In genomic region chr10:73494877-73495225, GRCh38 we compare ENCODE assay signal across 8 cellular contexts. TPM values are rescaled to one million over a fixed set of nuclear protein-coding genes. Genes with fewer than 3 reads are reported as not detected.
DNase-seq lines count a peak whose midpoint lies in the region; ATAC-seq and TF ChIP-seq lines count a peak whose summit lies in the region.

No MANE protein-coding gene starts in this region.

- H3K79me1 ChIP-seq in trophoblast cell (ENCODE audit: low read length), result peaks cover 6% of the 10 kb centered on the region

- WGBS in esophagus squamous epithelium, 2 donors, result 0% methylated on average over 2 of the region's 2 CpGs
- no CpG with 5 or more reads among the region's 2 CpGs for WGBS in trophoblast cell (ENCODE audit: extremely low coverage, insufficient coverage, insufficient read length)

- no peaks in the 10 kb centered on the region for H3K9me3 ChIP-seq in DND-41 (ENCODE audit: insufficient read depth, low read length, severe bottlenecking)
- no peaks in the 10 kb centered on the region for H3K9me3 ChIP-seq in RWPE2 (ENCODE audit: severe bottlenecking)
- H3K9me3 ChIP-seq in esophagus squamous epithelium, result no peaks in the 10 kb centered on the region
- H3K9me3 ChIP-seq in trophoblast cell (ENCODE audit: insufficient read depth, low read depth, low read length), result no peaks in the 10 kb centered on the region

- ATAC-seq in DND-41 (ENCODE audit: insufficient read depth, low read depth), result no peak
- ATAC-seq in RWPE2 (ENCODE audit: low read depth), result no peak
- ATAC-seq in HG03460 (IDR thresholded peaks at IDR 0.05; ENCODE audit: unreplicated experiment), result no peak
- ATAC-seq in GM19023 (IDR thresholded peaks at IDR 0.05; ENCODE audit: unreplicated experiment), result no peak

- H3K27me3 ChIP-seq in DND-41 (ENCODE audit: insufficient read depth, low read length, poor library complexity) (no peaks in the 10 kb centered on the region), RWPE2 (ENCODE audit: insufficient read depth, poor library complexity, severe bottlenecking) (no peaks in the 10 kb centered on the region), esophagus squamous epithelium (no peaks in the 10 kb centered on the region), trophoblast cell (ENCODE audit: insufficient read depth, low read length) (no peaks in the 10 kb centered on the region)

- no peak for TF ChIP-seq POLR2A in esophagus squamous epithelium (IDR thresholded peaks at IDR 0.05)

- H2BK12ac ChIP-seq in trophoblast cell (ENCODE audit: low read length), result no peak overlapping the region

- H3K9ac ChIP-seq in DND-41 (ENCODE audit: low read depth, low read length), result peak overlapping the region; percentile 88
- H3K9ac ChIP-seq in trophoblast cell (ENCODE audit: low read length), result peak overlapping the region; percentile 99

- H4K8ac ChIP-seq in trophoblast cell (ENCODE audit: low read depth, low read length), result peak overlapping the region; percentile 99

- H2AFZ ChIP-seq in DND-41 (ENCODE audit: low read depth, low read length) (peak overlapping the region; percentile 84), trophoblast cell (ENCODE audit: insufficient read depth, low read length, poor library complexity) (no peak overlapping the region)

- peak overlapping the region; percentile 85 for H2BK120ac ChIP-seq in trophoblast cell (ENCODE audit: insufficient read depth, low read length, poor library complexity)

- H3K4me2 ChIP-seq in DND-41 (ENCODE audit: insufficient read depth, low read length) (peak overlapping the region; percentile 77), trophoblast cell (ENCODE audit: low read length) (peak overlapping the region; percentile 96)

- peak overlapping the region; percentile 2 for H3K23ac ChIP-seq in trophoblast cell (ENCODE audit: low read length)

- H3K79me2 ChIP-seq in DND-41 (ENCODE audit: insufficient read depth, low read length), result peaks cover 69% of the 10 kb centered on the region
- H3K79me2 ChIP-seq in trophoblast cell (ENCODE audit: control insufficient read depth, insufficient read depth, low read length, poor library complexity), result peaks cover 3% of the 10 kb centered on the region

- H3K4ac ChIP-seq in trophoblast cell (ENCODE audit: low read depth, low read length), result no peak overlapping the region

- H3K27ac ChIP-seq in DND-41 (ENCODE audit: low read length), result peak overlapping the region; percentile 84
- H3K27ac ChIP-seq in RWPE2 (ENCODE audit: poor library complexity, severe bottlenecking), result peak overlapping the region; percentile 83
- H3K27ac ChIP-seq in esophagus squamous epithelium, result peak overlapping the region; percentile 93 to 99 (median 97)
- peak overlapping the region; percentile 96 for H3K27ac ChIP-seq in trophoblast cell (ENCODE audit: low read depth, low read length)

- no peak overlapping the region for H3K14ac ChIP-seq in trophoblast cell (ENCODE audit: low read length)

- peak overlapping the region; percentile 93 for H2BK5ac ChIP-seq in trophoblast cell (ENCODE audit: low read depth, low read length, poor library complexity)

- no peak overlapping the region for H3K18ac ChIP-seq in trophoblast cell (ENCODE audit: low read length)

- H3K4me1 ChIP-seq in DND-41 (ENCODE audit: insufficient read depth, low read length) (peaks cover 37% of the 10 kb centered on the region), RWPE2 (ENCODE audit: insufficient read depth, poor library complexity, severe bottlenecking) (peaks cover 21% of the 10 kb centered on the region), esophagus squamous epithelium (peaks cover 17 to 61% (median 19%) of the 10 kb centered on the region in 3 donors), trophoblast cell (ENCODE audit: control insufficient read depth in 1 of 2, insufficient read depth in 2 of 2, low read length in 2 of 2) (peaks cover 0 to 5% of the 10 kb centered on the region in 2 experiments)

- DNase-seq in DND-41 (no peak), RWPE2 (ENCODE audit: low spot score) (no peak), esophagus squamous epithelium (lab: John Stamatoyannopoulos, UW) (no peak), trophoblast cell (peak in 1 of 2 donors; percentile 31), NCI-H510A (lab: John Stamatoyannopoulos, UW) (no peak)
- DNase-seq in stimulated activated CD4-positive, alpha-beta T cell treated with anti-CD3 and anti-CD28 coated beads, Interleukin-4, amount 100 ng/mL, for 1 hour, result no peak

- H4K91ac ChIP-seq in trophoblast cell (ENCODE audit: low read depth, low read length), result peak overlapping the region; percentile 99

- no peak overlapping the region for H2AK5ac ChIP-seq in trophoblast cell (ENCODE audit: low read length)

- no peak for TF ChIP-seq CTCF in DND-41 (IDR thresholded peaks at IDR 0.05; ENCODE audit: borderline replicate concordance, extremely low read depth, low read length, poor library complexity, severe bottlenecking)
- no peak for TF ChIP-seq CTCF in RWPE2 (IDR thresholded peaks at IDR 0.05; ENCODE audit: poor library complexity, severe bottlenecking)
- TF ChIP-seq CTCF in esophagus squamous epithelium (IDR thresholded peaks at IDR 0.05), result no peak

- peaks cover 5% of the 10 kb centered on the region; the same call in 1 of the 2 replicates for H4K20me1 ChIP-seq in DND-41 (ENCODE audit: insufficient read depth, low read length)

- peaks cover 3% of the 10 kb centered on the region; the same call in 1 of the 2 replicates for H3K36me3 ChIP-seq in DND-41 (ENCODE audit: insufficient read depth, low read length)
- H3K36me3 ChIP-seq in RWPE2 (ENCODE audit: low read depth), result peaks cover 4% of the 10 kb centered on the region; the same call in 1 of the 2 replicates
- H3K36me3 ChIP-seq in esophagus squamous epithelium, result peaks cover 0 to 31% (median 0%) of the 10 kb centered on the region in 3 donors
- H3K36me3 ChIP-seq in trophoblast cell (ENCODE audit: control insufficient read depth in 1 of 2, insufficient read depth in 2 of 2, low read length in 2 of 2), result peaks cover 6 to 7% of the 10 kb centered on the region in 2 experiments

- H4K12ac ChIP-seq in trophoblast cell (ENCODE audit: low read depth, low read length), result no peak overlapping the region

- H3K4me3 ChIP-seq in DND-41 (ENCODE audit: low read depth in 1 of 2, low read length in 2 of 2), result peak overlapping the region; percentile 95 to 97
- H3K4me3 ChIP-seq in RWPE2 (ENCODE audit: severe bottlenecking), result peak overlapping the region; percentile 81
- H3K4me3 ChIP-seq in esophagus squamous epithelium, result peak overlapping the region; percentile 61 to 96 (median 82)
- peak overlapping the region; percentile 91 for H3K4me3 ChIP-seq in trophoblast cell (ENCODE audit: low read depth, low read length)

- intact Hi-C loops in esophagus squamous epithelium (cut with DNase I), result no loop called here

RNA-seq across cellular contexts. Expression of gene PPP3CB, which starts 1.0 kb away (rescaled TPM):
- total RNA-seq in esophagus squamous epithelium, result 10 to 100 TPM; 24.1 to 40.2 (median 30.6) TPM
- polyA plus RNA-seq in trophoblast cell (2013), result 26.7 and 28.0 TPM in 2 replicates
